In the genomic region with DNA sequence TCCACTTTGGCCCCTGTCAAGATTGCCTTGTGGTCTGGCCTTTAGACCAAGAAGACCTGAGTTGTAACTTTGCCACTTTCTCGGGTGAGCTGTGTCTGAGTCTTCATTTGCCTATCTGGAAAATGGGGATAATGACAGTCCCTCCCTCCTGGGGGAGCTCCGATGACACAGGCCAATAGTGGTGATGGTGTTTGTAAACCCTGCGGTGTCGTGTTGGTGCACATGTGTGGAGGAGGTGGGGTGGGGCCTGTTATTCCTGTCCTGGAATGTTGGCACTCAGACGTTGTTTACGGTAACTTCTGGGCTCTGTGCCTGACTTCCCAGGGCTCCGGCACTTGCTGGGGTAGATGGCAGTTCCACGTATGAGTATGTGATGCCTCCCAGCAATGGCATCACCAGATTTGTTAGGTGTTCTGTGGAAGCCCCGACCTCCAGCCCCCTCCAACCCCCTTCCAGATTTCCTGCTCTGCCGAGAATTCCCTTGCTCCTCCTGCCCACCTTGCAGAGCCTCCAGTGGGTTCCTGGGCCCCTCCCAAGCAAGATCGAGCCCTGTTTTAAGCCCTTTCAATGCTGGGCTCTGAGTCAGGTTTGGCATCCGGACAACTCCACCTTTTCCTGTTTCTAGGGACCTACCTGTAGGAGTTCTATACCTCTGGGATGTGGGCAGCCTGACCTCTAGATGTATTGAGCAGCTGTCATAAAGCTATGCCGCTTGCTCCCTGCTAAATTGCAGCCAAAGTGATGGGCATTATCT, we compare ENCODE assay signal across 9 cellular contexts. TPM values are rescaled to one million over a fixed set of nuclear protein-coding genes. Genes with fewer than 3 reads are reported as not detected.
DNase-seq lines count a peak whose midpoint lies in the region; ATAC-seq, FAIRE-seq and TF ChIP-seq lines count a peak whose summit lies in the region.
"Had no signal": no experiment of that assay in that cellular context is flagged by ENCODE, and none has a peak within 500 bp of the region (broad histone marks: within the 10 kb centered on the region; RNA-seq: fewer than 3 reads in every experiment).

No MANE protein-coding gene starts in this region.

- DNase-seq in M059J (ENCODE audit: low read depth) (peak; percentile 96), dermis microvascular lymphatic vessel endothelial cell (ENCODE audit: low read depth in 2 of 2) (peak; percentile 94 to 98), lower leg skin (ENCODE audit: low spot score in 2 of 2) (peak; percentile 91 to 94), urothelium cell line (ENCODE audit: low spot score) (peak; percentile 92), NCI-H446 treated with DMSO at 0.1 percent for 48 hours (lab: John Stamatoyannopoulos, UW) (no peak)

- WGBS in lower leg skin, 2 donors: 19 to 26% methylated on average over 13 of the region's 13 CpGs

- no peak overlapping the region for H3K4me3 ChIP-seq in lower leg skin (ENCODE audit: low read depth, poor library complexity, severe bottlenecking)

- intact Hi-C loops in lower leg skin (cut with DNase I; ENCODE audit: low total_unique reads): no loop called here

- TF ChIP-seq CTCF in lower leg skin (IDR thresholded peaks at IDR 0.05): no peak

- TF ChIP-seq POLR2A in lower leg skin (IDR thresholded peaks at IDR 0.05): no peak

- peak; percentile 32 for FAIRE-seq in urothelium cell line (lab: Jason Lieb, UNC)

- ATAC-seq in GM19467 (IDR thresholded peaks at IDR 0.05; ENCODE audit: unreplicated experiment) (no peak), HG02885 (IDR thresholded peaks at IDR 0.05; ENCODE audit: poor library complexity, unreplicated experiment) (no peak), GM19328 (IDR thresholded peaks at IDR 0.05; ENCODE audit: unreplicated experiment) (no peak)

RNA-seq across cellular contexts. Expression of gene HRH1, which starts 31.4 kb away (rescaled TPM):
- total RNA-seq in M059J (2014; rRNA removed; shearing (Covaris generic)): 13.9 and 21.8 TPM in 2 replicates
- total RNA-seq in dermis microvascular lymphatic vessel endothelial cell: 2.3 and 2.7 TPM in 2 replicates
- total RNA-seq in lower leg skin: 10 to 100 TPM in 2 of 4 donors, 1 to 10 TPM in 2; 6.4 to 19.8 (median 10.1) TPM
- total RNA-seq: neural crest cell had no signal
